ENCODE assay signal across 3 cellular contexts in genomic region chr20:62309198-62309944, GRCh38.
A peak's percentile ranks its signal among the peaks of the same experiment; 100 is the strongest.
TF ChIP-seq lines count a peak whose summit lies in the region.

No MANE protein-coding gene starts in this region.

TF ChIP-seq in HepG2, 621 proteins besides CTCF, POLR2A, EP300 and RAD21 (continues in another document):
- no peak for TF ChIP-seq ATF4 (CRISPR knock-in tag; IDR thresholded peaks at IDR 0.05)
- no peak for TF ChIP-seq SP4 (CRISPR knock-in tag; IDR thresholded peaks at IDR 0.05)
- TF ChIP-seq ZBTB33 (CRISPR knock-in tag; IDR thresholded peaks at IDR 0.05), result peak; percentile 7; the same call in 1 of the 2 replicates
- no peak for TF ChIP-seq DZIP1 (CRISPR knock-in tag; IDR thresholded peaks at IDR 0.05)
- no peak for TF ChIP-seq CBX5 (CRISPR knock-in tag; IDR thresholded peaks at IDR 0.05; ENCODE audit: borderline replicate concordance)
- TF ChIP-seq TAF15 (IDR thresholded peaks at IDR 0.05; ENCODE audit: low read depth, low read length, poor library complexity, severe bottlenecking), result peak; percentile 28
- TF ChIP-seq TCF7L2 (IDR thresholded peaks at IDR 0.05; ENCODE audit: low read depth, low read length), result no peak
- TF ChIP-seq ZNF775 (CRISPR knock-in tag; IDR thresholded peaks at IDR 0.05; ENCODE audit: borderline replicate concordance), result no peak
- TF ChIP-seq PATZ1 (CRISPR knock-in tag; IDR thresholded peaks at IDR 0.05), result no peak

TF ChIP-seq in PFSK-1, 5 proteins besides CTCF, POLR2A, EP300 and RAD21:
- peak; percentile 22; the same call in 1 of the 2 replicates for TF ChIP-seq POLR2AphosphoS5 (IDR thresholded peaks at IDR 0.05; ENCODE audit: low read depth, low read length)
- no peak for TF ChIP-seq REST (IDR thresholded peaks at IDR 0.05; ENCODE audit: insufficient read depth in 1 of 2, low read depth in 2 of 2, low read length in 2 of 2)
- TF ChIP-seq TAF1 (IDR thresholded peaks at IDR 0.05; ENCODE audit: borderline replicate concordance, insufficient read depth, low read length), result no peak

TF ChIP-seq in endothelial cell of umbilical vein, 7 proteins besides CTCF, POLR2A, EP300 and RAD21:
- TF ChIP-seq FOS (IDR thresholded peaks at IDR 0.05; ENCODE audit: borderline replicate concordance, insufficient read depth, low read length) (no peak), GATA2 (IDR thresholded peaks at IDR 0.05; ENCODE audit: insufficient read depth, insufficient read length, low read depth, low read length) (no peak), JUN (IDR thresholded peaks at IDR 0.05; ENCODE audit: borderline replicate concordance, insufficient read depth, insufficient read length, low read depth) (no peak), MYC (IDR thresholded peaks at IDR 0.05; ENCODE audit: low read depth, low read length) (no peak), MAX (IDR thresholded peaks at IDR 0.05; ENCODE audit: insufficient read depth, insufficient read length) (no peak), POLR2AphosphoS5 (IDR thresholded peaks at IDR 0.05; ENCODE audit: insufficient read depth, low read depth, low read length) (no peak), EZH2 (IDR thresholded peaks at IDR 0.05; ENCODE audit: borderline replicate concordance, low read depth, low read length, severe bottlenecking) (no peak)
